16 cellular contexts compared by ENCODE assay signal in genomic region chr10:99874341-99875085, GRCh38.
A peak's percentile ranks its signal among the peaks of the same experiment; 100 is the strongest.
DNase-seq lines count a peak whose midpoint lies in the region; ATAC-seq, FAIRE-seq and TF ChIP-seq lines count a peak whose summit lies in the region.
"Had no signal": no experiment of that assay in that cellular context is flagged by ENCODE, and none has a peak within 500 bp of the region (broad histone marks: within the 10 kb centered on the region; RNA-seq: fewer than 3 reads in every experiment).

No MANE protein-coding gene starts in this region.

- H3K23ac ChIP-seq in mesenchymal stem cell (ENCODE audit: low read length in 2 of 2) = no peak overlapping the region

- no peak overlapping the region for H3K4me2 ChIP-seq in K562 (ENCODE audit: insufficient read depth, low read length)
- H3K4me2 ChIP-seq in mesenchymal stem cell (ENCODE audit: low read length, poor library complexity, severe bottlenecking) = no peak overlapping the region

- TF ChIP-seq CTCF in right atrium auricular region (IDR thresholded peaks at IDR 0.05) (no peak), K562 (IDR thresholded peaks at IDR 0.05 in 2 of 3, conservative IDR thresholded peaks at IDR 0.05 in 1 of 3; ENCODE audit: insufficient read depth in 2 of 3, low read depth in 1 of 3, low read length in 3 of 3) (no peak)

- H3K36me3 ChIP-seq in right atrium auricular region = peaks cover 35% of the 10 kb centered on the region
- H3K36me3 ChIP-seq in K562 (ENCODE audit: control insufficient read depth, insufficient read depth, low read length) = peaks cover 4% of the 10 kb centered on the region; the same call in 1 of the 3 replicates
- peaks cover 47 to 67% of the 10 kb centered on the region in 2 experiments for H3K36me3 ChIP-seq in mesenchymal stem cell (ENCODE audit: control insufficient read depth in 1 of 2, insufficient read depth in 2 of 2, low read depth in 1 of 2, low read length in 2 of 2)

- H2BK15ac ChIP-seq in mesenchymal stem cell (ENCODE audit: low read depth, poor library complexity, severe bottlenecking) = no peak overlapping the region

- TF ChIP-seq RAD21 in K562 (CRISPR knock-in tag; conservative IDR thresholded peaks at IDR 0.05 in 1 of 2, IDR thresholded peaks at IDR 0.05 in 1 of 2) = no peak

- H2BK5ac ChIP-seq in mesenchymal stem cell (ENCODE audit: low read depth, low read length, poor library complexity, severe bottlenecking) = no peak overlapping the region

- H3K9me1 ChIP-seq in K562 (ENCODE audit: control insufficient read depth, insufficient read depth, low read length) = no peaks in the 10 kb centered on the region

- H3K27ac Mint-ChIP-seq in stimulated activated effector memory CD8-positive, alpha-beta T cell treated with anti-CD3 and anti-CD28 coated beads, Interleukin-12 subunit alpha, Interleukin-12 subunit beta, amount 100 ng/mL, for 72 hours = no peak overlapping the region
- H3K27ac Mint-ChIP-seq: CD4-positive, alpha-beta T cell had no signal

- no peak overlapping the region for H3K4me3 ChIP-seq in right atrium auricular region
- no peak overlapping the region for H3K4me3 ChIP-seq in K562
- no peak overlapping the region for H3K4me3 ChIP-seq in mesenchymal stem cell (ENCODE audit: insufficient read depth in 1 of 2, low read depth in 1 of 2, low read length in 2 of 2)
- H3K4me3 ChIP-seq: GM23248, MG63, SJCRH30 had no signal

- no peak overlapping the region for H3K14ac ChIP-seq in mesenchymal stem cell (ENCODE audit: low read length in 2 of 2)

- POLR2A ChIA-PET in K562 (lab: Yijun Ruan, JAX) = interaction anchor here (0.6 kb wide), 2 partner anchors 9 to 634 kb away, joined by 3 to 4 read pairs; no protein-coding TSS in a partner anchor

- no peak overlapping the region for H3K9ac ChIP-seq in K562 (ENCODE audit: insufficient read depth in 1 of 2, low read depth in 2 of 2, low read length in 2 of 2)
- H3K9ac ChIP-seq in mesenchymal stem cell (ENCODE audit: low read length) = no peak overlapping the region
- H3K9ac ChIP-seq: GM23248 had no signal

- no peak overlapping the region for H2BK120ac ChIP-seq in mesenchymal stem cell (ENCODE audit: low read depth, low read length)

- no peak overlapping the region for H2AK5ac ChIP-seq in mesenchymal stem cell (ENCODE audit: low read length, severe bottlenecking)

- peaks cover 21% of the 10 kb centered on the region for H3K36me3 Mint-ChIP-seq in stimulated activated effector memory CD8-positive, alpha-beta T cell treated with anti-CD3 and anti-CD28 coated beads, Interleukin-12 subunit alpha, Interleukin-12 subunit beta, amount 100 ng/mL, for 72 hours

- TF ChIP-seq POLR2A in K562 (conservative IDR thresholded peaks at IDR 0.05) = no peak

- H3K9me3 ChIP-seq in right atrium auricular region (no peaks in the 10 kb centered on the region), K562 (replicated peaks; ENCODE audit: control insufficient read depth, insufficient read depth, low read depth, low read length) (no peaks in the 10 kb centered on the region), mesenchymal stem cell (ENCODE audit: control insufficient read depth, low read length) (no peaks in the 10 kb centered on the region)
- H3K9me3 ChIP-seq: MG63, SJCRH30 had no signal

- H3K4ac ChIP-seq in mesenchymal stem cell (ENCODE audit: low read depth in 1 of 2, low read length in 2 of 2) = peak overlapping the region in 1 of 2 experiments; percentile 53

- no peak overlapping the region for H3K4me3 Mint-ChIP-seq in stimulated activated effector memory CD8-positive, alpha-beta T cell treated with anti-CD3 and anti-CD28 coated beads, Interleukin-12 subunit alpha, Interleukin-12 subunit beta, amount 100 ng/mL, for 72 hours
- H3K4me3 Mint-ChIP-seq: CD4-positive, alpha-beta T cell had no signal

- TF ChIP-seq EP300 in K562 (IDR thresholded peaks at IDR 0.05; ENCODE audit: low read length) = peak; percentile 33; the same call in 1 of the 2 replicates

- peaks cover 13% of the 10 kb centered on the region for H3K79me1 ChIP-seq in mesenchymal stem cell (replicated peaks; ENCODE audit: low read length, poor library complexity, severe bottlenecking)

- no peaks in the 10 kb centered on the region for H3K79me2 ChIP-seq in K562 (ENCODE audit: control insufficient read depth, insufficient read depth, low read length)

- WGBS in K562 (ENCODE audit: insufficient coverage, low coverage, missing lambda C conversion rate) = 35% methylated on average over 9 of the region's 9 CpGs
- 96% methylated on average over 9 of the region's 9 CpGs for WGBS in mesenchymal stem cell

- in situ Hi-C loops in K562 (cut with MboI) = no loop called here

- no peaks in the 10 kb centered on the region for H3K27me3 ChIP-seq in right atrium auricular region
- H3K27me3 ChIP-seq in K562 (ENCODE audit: control insufficient read depth in 2 of 2, insufficient read depth in 2 of 2, low read length in 2 of 2) = no peaks in the 10 kb centered on the region
- H3K27me3 ChIP-seq in mesenchymal stem cell (ENCODE audit: control insufficient read depth in 1 of 2, insufficient read depth in 1 of 2, low read length in 2 of 2) = no peaks in the 10 kb centered on the region
- H3K27me3 ChIP-seq: MG63, SJCRH30 had no signal

- no peak overlapping the region for H3K27ac ChIP-seq in right atrium auricular region
- no peak overlapping the region for H3K27ac ChIP-seq in K562 (ENCODE audit: extremely low read depth, low read depth, low read length)
- H3K27ac ChIP-seq in mesenchymal stem cell (ENCODE audit: low read length, poor library complexity, severe bottlenecking) = no peak overlapping the region
- H3K27ac ChIP-seq: GM23248, SJCRH30 had no signal

- intact Hi-C loops in left ventricle myocardium superior (cut with micrococcal nuclease) = no loop called here
- intact Hi-C loops in K562 (cut with micrococcal nuclease) = no loop called here

- peak overlapping the region; percentile 62 for H4K8ac ChIP-seq in mesenchymal stem cell (ENCODE audit: low read length)

- no peaks in the 10 kb centered on the region for H3K9me3 Mint-ChIP-seq in stimulated activated effector memory CD8-positive, alpha-beta T cell treated with anti-CD3 and anti-CD28 coated beads, Interleukin-12 subunit alpha, Interleukin-12 subunit beta, amount 100 ng/mL, for 72 hours
- H3K9me3 Mint-ChIP-seq: CD4-positive, alpha-beta T cell had no signal

- CTCF ChIA-PET in K562 (lab: Yijun Ruan, JAX; ENCODE audit: low intra/inter-chr PET ratio) = no interaction called here

- BruUV-seq in K562 (replicated peaks; lab: Mats Ljungman, UMichigan) = no TSS peak

- H2AFZ ChIP-seq in K562 (ENCODE audit: low read depth, low read length) (no peak overlapping the region), mesenchymal stem cell (ENCODE audit: low read depth, low read length) (no peak overlapping the region)
- H2AFZ ChIP-seq: GM23248 had no signal

- no peaks in the 10 kb centered on the region for H4K20me1 ChIP-seq in K562 (replicated peaks; ENCODE audit: control insufficient read depth, insufficient read depth, low read length)

- no peaks in the 10 kb centered on the region for H3K4me1 ChIP-seq in right atrium auricular region
- peaks cover 0 to 4% of the 10 kb centered on the region in 2 experiments; a peak in 3 of 5 replicates for H3K4me1 ChIP-seq in K562 (replicated peaks in 1 of 2; ENCODE audit: control insufficient read depth in 2 of 2, insufficient read depth in 2 of 2, low read length in 2 of 2)
- H3K4me1 ChIP-seq in mesenchymal stem cell (ENCODE audit: control insufficient read depth, insufficient read depth, low read depth, low read length) = peaks cover 3% of the 10 kb centered on the region
- H3K4me1 ChIP-seq: SJCRH30 had no signal

- DNase-seq in left ventricle myocardium superior (peak; percentile 46), right atrium auricular region (ENCODE audit: low spot score) (no peak), K562 (ENCODE audit: extremely low read depth in 1 of 4, low spot score in 3 of 4) (peak in 1 of 4 experiments; percentile 5), mesenchymal stem cell (no peak), HuH-7 (ENCODE audit: low spot score) (no peak)
- DNase-seq in stimulated activated effector memory CD8-positive, alpha-beta T cell treated with anti-CD3 and anti-CD28 coated beads, Interleukin-12 subunit alpha, Interleukin-12 subunit beta, amount 100 ng/mL, for 72 hours (ENCODE audit: low spot score in 2 of 2) = no peak
- DNase-seq: Calu3; CD4-positive, alpha-beta T cell; DMS79; GM23248; MG63; NCI-H1092 treated with DMSO at 0.1 percent for 48 hours; NCI-H187; NCI-H510A treated with DMSO at 0.1 percent for 48 hours; SJCRH30 had no signal

- peaks cover 17% of the 10 kb centered on the region for H3K4me1 Mint-ChIP-seq in stimulated activated effector memory CD8-positive, alpha-beta T cell treated with anti-CD3 and anti-CD28 coated beads, Interleukin-12 subunit alpha, Interleukin-12 subunit beta, amount 100 ng/mL, for 72 hours

- peak; percentile 91 for ATAC-seq in left ventricle myocardium superior
- no peak for ATAC-seq in K562
- ATAC-seq in stimulated activated effector memory CD8-positive, alpha-beta T cell treated with anti-CD3 and anti-CD28 coated beads, Interleukin-12 subunit alpha, Interleukin-12 subunit beta, amount 100 ng/mL, for 72 hours = no peak
- ATAC-seq in HG03045 (IDR thresholded peaks at IDR 0.05; ENCODE audit: unreplicated experiment) = no peak

- H4K91ac ChIP-seq in mesenchymal stem cell (ENCODE audit: low read length) = no peak overlapping the region

- no peak for FAIRE-seq in K562 (lab: Jason Lieb, UNC)

- H2BK12ac ChIP-seq in mesenchymal stem cell (ENCODE audit: low read length in 2 of 2) = peak overlapping the region in 1 of 2 experiments; percentile 24

- H3K18ac ChIP-seq in mesenchymal stem cell (ENCODE audit: low read depth in 1 of 2, low read length in 2 of 2) = peak overlapping the region in 1 of 2 experiments; percentile 48

TF ChIP-seq in K562, 482 proteins besides CTCF, POLR2A, EP300 and RAD21 (continues in another document):
- peak; percentile 52; the same call in 1 of the 2 replicates for TF ChIP-seq CBFA2T2 (conservative IDR thresholded peaks at IDR 0.05)
